Comparison of ENCODE assay signal across 23 cellular contexts in the genomic region with DNA sequence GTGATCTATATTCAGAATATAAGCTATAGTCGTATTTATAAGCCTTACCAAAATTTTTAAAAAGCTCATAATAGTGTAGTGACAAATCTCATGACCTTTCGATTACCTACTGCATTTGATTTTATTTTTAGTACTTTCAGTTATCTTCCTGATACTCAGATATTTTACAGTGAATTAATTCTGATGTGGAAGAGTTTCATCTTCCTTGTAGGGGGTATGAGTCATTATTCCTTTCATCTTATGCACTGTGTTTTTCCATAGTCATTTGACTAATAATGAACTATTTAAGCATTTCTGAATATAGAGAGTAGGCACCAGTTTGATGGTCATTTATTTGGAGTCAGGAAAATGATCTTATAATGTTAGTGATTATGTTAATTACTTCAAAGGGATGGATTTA. TPM values are rescaled to one million over a fixed set of nuclear protein-coding genes. Genes with fewer than 3 reads are reported as not detected.
A peak's percentile ranks its signal among the peaks of the same experiment; 100 is the strongest.
DNase-seq lines count a peak whose midpoint lies in the region; ATAC-seq, FAIRE-seq and TF ChIP-seq lines count a peak whose summit lies in the region.
"Had no signal": no experiment of that assay in that cellular context is flagged by ENCODE, and none has a peak within 500 bp of the region (broad histone marks: within the 10 kb centered on the region; RNA-seq: fewer than 3 reads in every experiment).

No MANE protein-coding gene starts in this region.

- CTCF ChIA-PET in A549 (lab: Yijun Ruan, JAX), result no interaction called here
- CTCF ChIA-PET in activated CD8-positive, alpha-beta T cell treated with anti-CD3 and anti-CD28 coated beads for 36 hours (lab: Charles Lee), result interaction anchor here (0.7 kb wide), 1 partner anchor 27 kb away, joined by 3 read pairs; no protein-coding TSS in a partner anchor

- ATAC-seq in A549, result no peak
- no peak for ATAC-seq in stimulated activated effector memory CD8-positive, alpha-beta T cell treated with anti-CD3 and anti-CD28 coated beads, Interleukin-12 subunit alpha, Interleukin-12 subunit beta, amount 100 ng/mL, for 72 hours
- ATAC-seq in activated CD8-positive, alpha-beta T cell treated with anti-CD3 and anti-CD28 coated beads for 36 hours, result no peak
- ATAC-seq: K562, Panc1 had no signal

- H3K27ac Mint-ChIP-seq in stimulated activated effector memory CD8-positive, alpha-beta T cell treated with anti-CD3 and anti-CD28 coated beads, Interleukin-12 subunit alpha, Interleukin-12 subunit beta, amount 100 ng/mL, for 72 hours, result no peak overlapping the region
- H3K27ac Mint-ChIP-seq in nephron progenitor cell, result no peak overlapping the region
- H3K27ac Mint-ChIP-seq in activated CD8-positive, alpha-beta T cell treated with anti-CD3 and anti-CD28 coated beads for 36 hours, result no peak overlapping the region
- H3K27ac Mint-ChIP-seq: HFFc6 had no signal

- TF ChIP-seq POLR2A in A549 (IDR thresholded peaks at IDR 0.05; ENCODE audit: low read length), result no peak

- no peaks in the 10 kb centered on the region; the same call in 2 of the 3 replicates for H3K4me1 ChIP-seq in A549
- H3K4me1 ChIP-seq: BE2C, SJCRH30 had no signal

- FAIRE-seq in A549 (lab: Jason Lieb, UNC) (no peak), islet of Langerhans (lab: Jason Lieb, UNC) (peak; percentile 30)
- FAIRE-seq: K562 had no signal

- H3K9me3 ChIP-seq in A549, result peaks cover 5% of the 10 kb centered on the region; the same call in 1 of the 3 replicates
- H3K9me3 ChIP-seq: BE2C, SJCRH30 had no signal

- 49% methylated on average over 2 of the region's 2 CpGs for WGBS in A549 (ENCODE audit: missing lambda C conversion rate)

- no peak overlapping the region for H3K27ac ChIP-seq in A549
- H3K27ac ChIP-seq: SJCRH30 had no signal

- H3K4me3 ChIP-seq in A549 (no peak overlapping the region), choroid plexus epithelial cell (ENCODE audit: low read depth, low read length) (no peak overlapping the region)
- H3K4me3 ChIP-seq: K562, SJCRH30 had no signal

- H3K36me3 Mint-ChIP-seq in stimulated activated effector memory CD8-positive, alpha-beta T cell treated with anti-CD3 and anti-CD28 coated beads, Interleukin-12 subunit alpha, Interleukin-12 subunit beta, amount 100 ng/mL, for 72 hours, result no peaks in the 10 kb centered on the region
- peaks cover 9% of the 10 kb centered on the region for H3K36me3 Mint-ChIP-seq in nephron progenitor cell (ENCODE audit: low read depth)
- no peaks in the 10 kb centered on the region for H3K36me3 Mint-ChIP-seq in activated CD8-positive, alpha-beta T cell treated with anti-CD3 and anti-CD28 coated beads for 36 hours (ENCODE audit: low read depth)

- H3K4me1 Mint-ChIP-seq in stimulated activated effector memory CD8-positive, alpha-beta T cell treated with anti-CD3 and anti-CD28 coated beads, Interleukin-12 subunit alpha, Interleukin-12 subunit beta, amount 100 ng/mL, for 72 hours, result no peaks in the 10 kb centered on the region
- peaks cover 8% of the 10 kb centered on the region for H3K4me1 Mint-ChIP-seq in nephron progenitor cell
- H3K4me1 Mint-ChIP-seq in activated CD8-positive, alpha-beta T cell treated with anti-CD3 and anti-CD28 coated beads for 36 hours (ENCODE audit: low read depth), result no peaks in the 10 kb centered on the region

- no peak for TF ChIP-seq RAD21 in A549 (conservative IDR thresholded peaks at IDR 0.05 in 1 of 2, IDR thresholded peaks at IDR 0.05 in 1 of 2)

- H3K9me3 Mint-ChIP-seq in stimulated activated effector memory CD8-positive, alpha-beta T cell treated with anti-CD3 and anti-CD28 coated beads, Interleukin-12 subunit alpha, Interleukin-12 subunit beta, amount 100 ng/mL, for 72 hours, result peaks cover 8% of the 10 kb centered on the region
- H3K9me3 Mint-ChIP-seq in nephron progenitor cell, result peaks cover 18% of the 10 kb centered on the region
- H3K9me3 Mint-ChIP-seq in activated CD8-positive, alpha-beta T cell treated with anti-CD3 and anti-CD28 coated beads for 36 hours, result no peaks in the 10 kb centered on the region

- H3K4me3 Mint-ChIP-seq in stimulated activated effector memory CD8-positive, alpha-beta T cell treated with anti-CD3 and anti-CD28 coated beads, Interleukin-12 subunit alpha, Interleukin-12 subunit beta, amount 100 ng/mL, for 72 hours, result no peak overlapping the region
- H3K4me3 Mint-ChIP-seq in nephron progenitor cell, result no peak overlapping the region
- H3K4me3 Mint-ChIP-seq in activated CD8-positive, alpha-beta T cell treated with anti-CD3 and anti-CD28 coated beads for 36 hours, result no peak overlapping the region
- H3K4me3 Mint-ChIP-seq: HFFc6 had no signal

- no peaks in the 10 kb centered on the region for H3K27me3 Mint-ChIP-seq in nephron progenitor cell (ENCODE audit: low read depth, poor library complexity)
- H3K27me3 Mint-ChIP-seq in activated CD8-positive, alpha-beta T cell treated with anti-CD3 and anti-CD28 coated beads for 36 hours, result no peaks in the 10 kb centered on the region

- H3K4me2 ChIP-seq in A549, result 0 out of 3 replicates have a peak overlapping the region, but pooled peaks have one; percentile 4

- TF ChIP-seq EP300 in A549 (IDR thresholded peaks at IDR 0.05), result no peak

- intact Hi-C loops in activated CD8-positive, alpha-beta T cell treated with anti-CD3 and anti-CD28 coated beads for 36 hours (cut with micrococcal nuclease), result no loop called here

- TF ChIP-seq CTCF in A549 (IDR thresholded peaks at IDR 0.05), result no peak
- TF ChIP-seq CTCF in choroid plexus epithelial cell (conservative IDR thresholded peaks at IDR 0.05; ENCODE audit: low read depth, low read length), result no peak
- no peak for TF ChIP-seq CTCF in nephron progenitor cell (IDR thresholded peaks at IDR 0.05)
- no peak for TF ChIP-seq CTCF in activated CD8-positive, alpha-beta T cell treated with anti-CD3 and anti-CD28 coated beads for 36 hours (IDR thresholded peaks at IDR 0.05)

- POLR2A ChIA-PET in A549 (lab: Yijun Ruan, JAX), result no interaction called here
- POLR2A ChIA-PET in activated CD8-positive, alpha-beta T cell treated with anti-CD3 and anti-CD28 coated beads for 36 hours (lab: Charles Lee), result no interaction called here

- DNase-seq in A549 (ENCODE audit: low read depth in 1 of 2, low spot score in 1 of 2) (no peak), M059J (ENCODE audit: low read depth) (peak; percentile 44), choroid plexus epithelial cell (ENCODE audit: low read depth) (peak; percentile 62), NCI-H2196 (lab: John Stamatoyannopoulos, UW; ENCODE audit: unreplicated experiment) (no peak), nephron progenitor cell (no peak)
- DNase-seq in stimulated activated effector memory CD8-positive, alpha-beta T cell treated with anti-CD3 and anti-CD28 coated beads, Interleukin-12 subunit alpha, Interleukin-12 subunit beta, amount 100 ng/mL, for 72 hours (ENCODE audit: low spot score in 2 of 2), result no peak
- DNase-seq in activated CD8-positive, alpha-beta T cell treated with anti-CD3 and anti-CD28 coated beads for 36 hours, result no peak
- DNase-seq: BE2C, H7, HFFc6, MM.1S, NCI-H1092, NCI-H1436, NCI-H1930, NCI-H226, NCI-H510A treated with DMSO at 0.1 percent for 48 hours, NCI-H748 treated with DMSO at 0.1 percent for 48 hours, SJCRH30 had no signal

TF ChIP-seq in A549, 52 proteins besides CTCF, POLR2A, EP300 and RAD21 (continues in another document):
- TF ChIP-seq SMC3 (IDR thresholded peaks at IDR 0.05) (no peak), MYC (IDR thresholded peaks at IDR 0.05; ENCODE audit: borderline replicate concordance, low read length) (no peak), FOSL2 (IDR thresholded peaks at IDR 0.05) (no peak), FOSL2 (CRISPR knock-in tag; IDR thresholded peaks at IDR 0.05) (no peak), TFCP2L1 (CRISPR knock-in tag; IDR thresholded peaks at IDR 0.05) (no peak), SREBF2 (IDR thresholded peaks at IDR 0.05) (no peak), ZFP36 (IDR thresholded peaks at IDR 0.05; ENCODE audit: borderline replicate concordance, partially characterized antibody) (no peak), CBX8 (IDR thresholded peaks at IDR 0.05) (no peak), POLR2AphosphoS2 (conservative IDR thresholded peaks at IDR 0.05; ENCODE audit: low read length) (no peak)
- TF ChIP-seq, protein P1, sequence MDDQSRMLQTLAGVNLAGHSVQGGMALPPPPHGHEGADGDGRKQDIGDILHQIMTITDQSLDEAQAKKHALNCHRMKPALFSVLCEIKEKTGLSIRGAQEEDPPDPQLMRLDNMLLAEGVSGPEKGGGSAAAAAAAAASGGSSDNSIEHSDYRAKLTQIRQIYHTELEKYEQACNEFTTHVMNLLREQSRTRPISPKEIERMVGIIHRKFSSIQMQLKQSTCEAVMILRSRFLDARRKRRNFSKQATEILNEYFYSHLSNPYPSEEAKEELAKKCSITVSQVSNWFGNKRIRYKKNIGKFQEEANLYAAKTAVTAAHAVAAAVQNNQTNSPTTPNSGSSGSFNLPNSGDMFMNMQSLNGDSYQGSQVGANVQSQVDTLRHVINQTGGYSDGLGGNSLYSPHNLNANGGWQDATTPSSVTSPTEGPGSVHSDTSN (IDR thresholded peaks at IDR 0.05), result no peak
- TF ChIP-seq, protein P2, sequence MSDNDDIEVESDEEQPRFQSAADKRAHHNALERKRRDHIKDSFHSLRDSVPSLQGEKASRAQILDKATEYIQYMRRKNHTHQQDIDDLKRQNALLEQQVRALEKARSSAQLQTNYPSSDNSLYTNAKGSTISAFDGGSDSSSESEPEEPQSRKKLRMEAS (IDR thresholded peaks at IDR 0.05), result no peak
- TF ChIP-seq, protein P3, sequence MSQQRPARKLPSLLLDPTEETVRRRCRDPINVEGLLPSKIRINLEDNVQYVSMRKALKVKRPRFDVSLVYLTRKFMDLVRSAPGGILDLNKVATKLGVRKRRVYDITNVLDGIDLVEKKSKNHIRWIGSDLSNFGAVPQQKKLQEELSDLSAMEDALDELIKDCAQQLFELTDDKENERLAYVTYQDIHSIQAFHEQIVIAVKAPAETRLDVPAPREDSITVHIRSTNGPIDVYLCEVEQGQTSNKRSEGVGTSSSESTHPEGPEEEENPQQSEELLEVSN (IDR thresholded peaks at IDR 0.05; ENCODE audit: borderline replicate concordance, low read depth), result no peak

RNA-seq across cellular contexts. Expression of a gene that starts 36.4 kb away (rescaled TPM):
- polyA plus RNA-seq in A549 (2011; rRNA removed) (0.04 TPM in 1 of 2 replicates, not detected in the other), A549 (2017; fragmentation: RNase III; extraction: RNeasy Plus Mini Kit Qiagen cat#74134 plus additional on column Dnase treatment) (not detected in 3 replicates)
- not detected in 2 replicates for polyA plus RNA-seq in A549 (2012; cell fraction: cytosol; rRNA removed)
- polyA plus RNA-seq in A549 (2012; cell fraction: nucleus; rRNA removed), result not detected in 2 replicates
- not detected in 2 replicates for polyA minus RNA-seq in A549 (2011; rRNA and poly(A)+ RNA removed)
- total RNA-seq in M059J (2014; rRNA removed; shearing (Covaris generic)), result not detected in 2 replicates
- not detected for total RNA-seq in activated CD8-positive, alpha-beta T cell treated with anti-CD3 and anti-CD28 coated beads for 36 hours
- total RNA-seq: A172, H7, HFFc6, LHCN-M2, SJCRH30 had no signal

Comparison
In these comparisons a context has a peak if more than half of its experiments do, and no peak if none do; other contexts are left out.
1. DNase-seq: peak in M059J (single experiment) and choroid plexus epithelial cell (single experiment); none in A549 (0 of 2), stimulated activated effector memory CD8-positive, alpha-beta T cell treated with anti-CD3 and anti-CD28 coated beads, Interleukin-12 subunit alpha, Interleukin-12 subunit beta, amount 100 ng/mL, for 72 hours (0 of 2), NCI-H2196 (single experiment), nephron progenitor cell (single experiment) and activated CD8-positive, alpha-beta T cell treated with anti-CD3 and anti-CD28 coated beads for 36 hours (single experiment).